23 cellular contexts compared by ENCODE assay signal in the genomic region with DNA sequence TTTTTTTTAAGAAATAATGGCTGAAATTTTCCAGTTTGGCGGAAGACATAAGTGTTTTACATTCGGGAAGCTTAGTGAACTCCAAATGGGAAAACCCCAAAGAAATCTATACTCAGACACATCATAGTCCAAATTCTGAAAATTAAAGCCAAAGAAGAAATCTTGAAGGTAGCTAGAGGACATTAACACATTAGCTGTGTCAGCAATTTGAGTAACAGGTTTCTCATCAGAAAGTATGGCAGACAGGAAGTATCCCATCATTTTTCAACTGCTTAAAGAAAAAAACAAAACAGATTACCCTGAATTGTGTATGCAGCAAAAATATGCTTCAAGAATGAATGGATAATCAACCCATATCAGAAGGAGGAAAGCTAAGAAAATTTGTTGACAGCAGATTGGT.
"Had no signal": no experiment of that assay in that cellular context is flagged by ENCODE, and none has a peak within 500 bp of the region (broad histone marks: within the 10 kb centered on the region; RNA-seq: fewer than 3 reads in every experiment).

No MANE protein-coding gene starts in this region.

- H3K4me1 ChIP-seq: esophagus muscularis mucosa, foreskin keratinocyte, gastroesophageal sphincter, heart left ventricle, left lung, lower lobe of right lung had no signal

- H3K4me2 ChIP-seq: hepatocyte had no signal

- H3K79me2 ChIP-seq: hepatocyte had no signal

- DNase-seq: dermis blood vessel endothelial cell; dorsolateral prefrontal cortex; effector CD4-positive, alpha-beta T cell; effector memory CD4-positive, alpha-beta T cell; foreskin keratinocyte; heart left ventricle; left cardiac atrium; left lung; left ventricle myocardium superior; lower lobe of right lung; mesenchymal stem cell; mucosa of descending colon; naive B cell had no signal

- H3K9me3 ChIP-seq: esophagus muscularis mucosa, lower lobe of right lung had no signal

- H3K4me3 ChIP-seq: coronary artery, dorsolateral prefrontal cortex, esophagus muscularis mucosa, gastroesophageal sphincter, heart left ventricle, hepatocyte, left lung, lower lobe of right lung, mucosa of descending colon had no signal

- H3K36me3 ChIP-seq: esophagus muscularis mucosa, gastroesophageal sphincter, heart left ventricle, left lung, lower lobe of right lung had no signal

- H3K27ac ChIP-seq: coronary artery, dorsolateral prefrontal cortex, esophagus muscularis mucosa, foreskin keratinocyte, gastroesophageal sphincter, heart left ventricle, hepatocyte, left lung, lower lobe of right lung had no signal

- H3K4me3 Mint-ChIP-seq: mesothelial cell of epicardium, naive B cell had no signal

- H2AFZ ChIP-seq: hepatocyte had no signal

- FAIRE-seq: colon, endothelial cell of umbilical vein, frontal cortex, islet of Langerhans, keratinocyte had no signal

- H3K27me3 ChIP-seq: dorsolateral prefrontal cortex, esophagus muscularis mucosa, gastroesophageal sphincter, heart left ventricle, hepatocyte, left lung had no signal

- ATAC-seq: foreskin keratinocyte, gastroesophageal sphincter, heart left ventricle, left cardiac atrium, left lung, left ventricle myocardium superior, lower lobe of right lung, mucosa of descending colon had no signal

- H3K4me1 Mint-ChIP-seq: mesothelial cell of epicardium, naive B cell had no signal
